Comparison of ENCODE assay signal across 8 cellular contexts in the genomic region with DNA sequence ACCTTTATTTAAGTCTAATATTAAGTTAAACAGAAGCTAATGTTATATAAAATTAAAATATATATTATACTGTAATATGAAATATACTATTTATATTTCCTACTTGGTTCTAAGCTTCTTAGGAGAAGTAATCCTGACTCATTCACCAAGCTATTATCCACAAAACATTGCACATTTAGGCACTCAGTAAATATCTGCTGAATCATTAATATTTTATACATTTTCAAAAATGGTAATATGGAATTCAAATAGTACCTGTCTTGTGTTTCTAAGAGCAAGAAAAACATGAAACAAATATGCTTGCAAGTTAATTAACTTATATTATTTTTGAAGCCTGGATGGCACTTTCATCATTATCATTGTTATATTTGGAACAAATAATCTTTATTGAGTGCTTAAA.
"Had no signal": no experiment of that assay in that cellular context is flagged by ENCODE, and none has a peak within 500 bp of the region (broad histone marks: within the 10 kb centered on the region; RNA-seq: fewer than 3 reads in every experiment).

No MANE protein-coding gene starts in this region.

- H3K4me3 ChIP-seq: GM12878 had no signal

- DNase-seq: GDM1, GF-D8 had no signal

- FAIRE-seq: G401.6, GM12878, GM12891, GM12892, GM18507, GM19239 had no signal

- ATAC-seq: GM12878 had no signal
